8 cellular contexts compared by ENCODE assay signal in genomic region chr3:138434276-138434874, GRCh38. TPM values are rescaled to one million over a fixed set of nuclear protein-coding genes. Genes with fewer than 3 reads are reported as not detected.
DNase-seq lines count a peak whose midpoint lies in the region; ATAC-seq and TF ChIP-seq lines count a peak whose summit lies in the region.

TSS of gene ESYT3 (plus strand) at chr3:138434616. CDS start at chr3:138434799, 183 bp downstream.

- peaks cover 12% of the 10 kb centered on the region for H3K27me3 ChIP-seq in effector memory CD4-positive, alpha-beta T cell (replicated peaks; ENCODE audit: control insufficient read depth, insufficient read depth, low read length, poor library complexity, severe bottlenecking)
- H3K27me3 ChIP-seq in lower lobe of right lung (ENCODE audit: low read depth): peaks cover 36% of the 10 kb centered on the region

- no peaks in the 10 kb centered on the region for H3K36me3 ChIP-seq in effector memory CD4-positive, alpha-beta T cell (ENCODE audit: control insufficient read depth, insufficient read depth, low read length)
- H3K36me3 ChIP-seq in lower lobe of right lung: no peaks in the 10 kb centered on the region

- peak within 1 kb of the TSS; percentile 50 for H3K4me3 ChIP-seq in effector memory CD4-positive, alpha-beta T cell (ENCODE audit: insufficient read depth, low read depth, low read length, poor library complexity, severe bottlenecking)
- H3K4me3 ChIP-seq in lower lobe of right lung: peak within 1 kb of the TSS; percentile 70

- CTCF ChIA-PET in activated CD4-positive, alpha-beta T cell treated with anti-CD3 and anti-CD28 coated beads, Interleukin-2, amount 10 ng/mL, durations not matched to agents 7 days and 5 days (lab: Charles Lee): interaction anchor here (0.7 to 1.8 kb wide), 5 partner anchors 9 to 481 kb away, joined by 3 to 4 read pairs (median 3); no protein-coding TSS in a partner anchor

- intact Hi-C loops in lower lobe of right lung (cut with DNase I): no loop called here

- no peaks in the 10 kb centered on the region for H3K9me3 Mint-ChIP-seq in activated CD4-positive, alpha-beta T cell treated with anti-CD3 and anti-CD28 coated beads, Interleukin-2, amount 10 ng/mL, durations not matched to agents 7 days and 5 days

- H3K27ac ChIP-seq in effector memory CD4-positive, alpha-beta T cell (ENCODE audit: insufficient read depth, low read length, poor library complexity, severe bottlenecking): no peak within 1 kb of the TSS
- peak within 1 kb of the TSS; percentile 74 for H3K27ac ChIP-seq in lower lobe of right lung

- H3K9me3 ChIP-seq in effector memory CD4-positive, alpha-beta T cell (ENCODE audit: control insufficient read depth, low read length): no peaks in the 10 kb centered on the region
- no peaks in the 10 kb centered on the region for H3K9me3 ChIP-seq in lower lobe of right lung

- peaks cover 15% of the 10 kb centered on the region for H3K4me1 Mint-ChIP-seq in activated CD4-positive, alpha-beta T cell treated with anti-CD3 and anti-CD28 coated beads, Interleukin-2, amount 10 ng/mL, durations not matched to agents 7 days and 5 days

- peak within 1 kb of the TSS; percentile 70 for H3K4me3 Mint-ChIP-seq in activated CD4-positive, alpha-beta T cell treated with anti-CD3 and anti-CD28 coated beads, Interleukin-2, amount 10 ng/mL, durations not matched to agents 7 days and 5 days

- H3K27ac Mint-ChIP-seq in activated CD4-positive, alpha-beta T cell treated with anti-CD3 and anti-CD28 coated beads, Interleukin-2, amount 10 ng/mL, durations not matched to agents 7 days and 5 days: no peak within 1 kb of the TSS

- no peaks in the 10 kb centered on the region for H3K36me3 Mint-ChIP-seq in activated CD4-positive, alpha-beta T cell treated with anti-CD3 and anti-CD28 coated beads, Interleukin-2, amount 10 ng/mL, durations not matched to agents 7 days and 5 days (ENCODE audit: low read depth)

- ATAC-seq in lower lobe of right lung: peak; percentile 95 to 96
- ATAC-seq in HG02763 (IDR thresholded peaks at IDR 0.05; ENCODE audit: unreplicated experiment): no peak

- POLR2A ChIA-PET in activated CD4-positive, alpha-beta T cell treated with anti-CD3 and anti-CD28 coated beads, Interleukin-2, amount 10 ng/mL, durations not matched to agents 7 days and 5 days (lab: Charles Lee): interaction anchor here (0.5 kb wide), 1 partner anchor 12 kb away, joined by 3 read pairs; no protein-coding TSS in a partner anchor

- peaks cover 13% of the 10 kb centered on the region for H3K4me1 ChIP-seq in effector memory CD4-positive, alpha-beta T cell (ENCODE audit: control insufficient read depth, insufficient read depth, low read length, poor library complexity, severe bottlenecking)
- H3K4me1 ChIP-seq in lower lobe of right lung: peaks cover 30% of the 10 kb centered on the region

- peaks cover 53% of the 10 kb centered on the region for H3K27me3 Mint-ChIP-seq in activated CD4-positive, alpha-beta T cell treated with anti-CD3 and anti-CD28 coated beads, Interleukin-2, amount 10 ng/mL, durations not matched to agents 7 days and 5 days

- DNase-seq in GM10266 (ENCODE audit: extremely low spot score) (peak; percentile 30), NCI-H1417 treated with DMSO at 0.1 percent for 48 hours (lab: John Stamatoyannopoulos, UW) (peak; percentile 20), lower lobe of right lung (peak; percentile 95)
- peak; percentile 69 for DNase-seq in activated CD4-positive, alpha-beta T cell treated with anti-CD3 and anti-CD28 coated beads, Interleukin-2, amount 10 ng/mL, durations not matched to agents 7 days and 5 days
- no peak for DNase-seq in effector memory CD4-positive, alpha-beta T cell
- DNase-seq in stimulated activated CD4-positive, alpha-beta T cell treated with anti-CD3 and anti-CD28 coated beads, Interleukin-4, amount 100 ng/mL, for 1 hour: peak; percentile 48
- DNase-seq in NK-92 treated with Interleukin-12 subunit alpha and Interleukin-12 subunit beta, amount 100 ng/mL, for 24 hours (lab: John Stamatoyannopoulos, UW): no peak

- TF ChIP-seq CTCF in GM10266 (IDR thresholded peaks at IDR 0.05; ENCODE audit: control insufficient read depth, insufficient read depth, low read depth, missing control alignments) (no peak), lower lobe of right lung (IDR thresholded peaks at IDR 0.05) (no peak)

RNA-seq across cellular contexts. Expression of gene ESYT3, which starts in this region (rescaled TPM):
- under 1 TPM; 0.44 to 0.74 TPM for total RNA-seq in activated CD4-positive, alpha-beta T cell treated with anti-CD3 and anti-CD28 coated beads, Interleukin-2, amount 10 ng/mL, durations not matched to agents 7 days and 5 days
- total RNA-seq in lower lobe of right lung: 40.3 TPM

Comparison
In these comparisons a context has a peak if more than half of its experiments do, and no peak if none do; other contexts are left out.
1. RNA of gene ESYT3 (total RNA-seq): 40.3 TPM in lower lobe of right lung (single experiment); 0.44 to 0.74 TPM in activated CD4-positive, alpha-beta T cell treated with anti-CD3 and anti-CD28 coated beads, Interleukin-2, amount 10 ng/mL, durations not matched to agents 7 days and 5 days; every median in the first group is over 10 times any median in the second.
2. Peak in DNase-seq in activated CD4-positive, alpha-beta T cell treated with anti-CD3 and anti-CD28 coated beads, Interleukin-2, amount 10 ng/mL, durations not matched to agents 7 days and 5 days; RNA of the gene not detected or under 1 TPM.
3. DNase-seq: peak in GM10266 (single experiment), NCI-H1417 treated with DMSO at 0.1 percent for 48 hours (single experiment), lower lobe of right lung (single experiment) and stimulated activated CD4-positive, alpha-beta T cell treated with anti-CD3 and anti-CD28 coated beads, Interleukin-4, amount 100 ng/mL, for 1 hour (single experiment); none in effector memory CD4-positive, alpha-beta T cell (0 of 3) and NK-92 treated with Interleukin-12 subunit alpha and Interleukin-12 subunit beta, amount 100 ng/mL, for 24 hours (single experiment).